Comparison of ENCODE assay signal across 13 cellular contexts in genomic region chr2:147628971-147629421, GRCh38.
DNase-seq lines count a peak whose midpoint lies in the region; ATAC-seq and TF ChIP-seq lines count a peak whose summit lies in the region.
"Had no signal": no experiment of that assay in that cellular context is flagged by ENCODE, and none has a peak within 500 bp of the region (broad histone marks: within the 10 kb centered on the region; RNA-seq: fewer than 3 reads in every experiment).

No MANE protein-coding gene starts in this region.

- no peaks in the 10 kb centered on the region for H3K27me3 Mint-ChIP-seq in HFFc6 (ENCODE audit: insufficient read depth)

- H3K4me1 Mint-ChIP-seq in HFFc6 (ENCODE audit: low read depth) = no peaks in the 10 kb centered on the region

- DNase-seq in glomerular visceral epithelial cell (ENCODE audit: extremely low spot score) (peak; percentile 7), left ventricle myocardium superior (no peak), NCI-H146 (lab: John Stamatoyannopoulos, UW) (no peak), HFFc6 (no peak), NCI-H1048 (lab: John Stamatoyannopoulos, UW) (no peak)
- DNase-seq: activated naive CD4-positive, alpha-beta T cell treated with Interleukin-2 at 50 U/mL for 16 hours; GDM1; NCI-H2081; small intestine; SW 1271 had no signal

- 0 out of 2 replicates have a peak, but pooled peaks cover 5% of the 10 kb centered on the region for H3K9me3 Mint-ChIP-seq in HFFc6

- H3K36me3 Mint-ChIP-seq in HFFc6 (ENCODE audit: low read depth) = no peaks in the 10 kb centered on the region

- TF ChIP-seq CTCF in HFFc6 (IDR thresholded peaks at IDR 0.05) = no peak

- intact Hi-C loops in left ventricle myocardium superior (cut with micrococcal nuclease) = no loop called here

- no peak overlapping the region for H3K4me3 Mint-ChIP-seq in HFFc6

- no peak overlapping the region for H3K27ac Mint-ChIP-seq in HFFc6

- ATAC-seq in GM18519 (IDR thresholded peaks at IDR 0.05; ENCODE audit: low FRiP score, unreplicated experiment) (peak; percentile 44), GM21528 (IDR thresholded peaks at IDR 0.05; ENCODE audit: low FRiP score, unreplicated experiment) (peak; percentile 42), HG03460 (IDR thresholded peaks at IDR 0.05; ENCODE audit: unreplicated experiment) (peak; percentile 53), left ventricle myocardium superior (no peak)
